Comparison of ENCODE assay signal across 1 cellular context in the genomic region with DNA sequence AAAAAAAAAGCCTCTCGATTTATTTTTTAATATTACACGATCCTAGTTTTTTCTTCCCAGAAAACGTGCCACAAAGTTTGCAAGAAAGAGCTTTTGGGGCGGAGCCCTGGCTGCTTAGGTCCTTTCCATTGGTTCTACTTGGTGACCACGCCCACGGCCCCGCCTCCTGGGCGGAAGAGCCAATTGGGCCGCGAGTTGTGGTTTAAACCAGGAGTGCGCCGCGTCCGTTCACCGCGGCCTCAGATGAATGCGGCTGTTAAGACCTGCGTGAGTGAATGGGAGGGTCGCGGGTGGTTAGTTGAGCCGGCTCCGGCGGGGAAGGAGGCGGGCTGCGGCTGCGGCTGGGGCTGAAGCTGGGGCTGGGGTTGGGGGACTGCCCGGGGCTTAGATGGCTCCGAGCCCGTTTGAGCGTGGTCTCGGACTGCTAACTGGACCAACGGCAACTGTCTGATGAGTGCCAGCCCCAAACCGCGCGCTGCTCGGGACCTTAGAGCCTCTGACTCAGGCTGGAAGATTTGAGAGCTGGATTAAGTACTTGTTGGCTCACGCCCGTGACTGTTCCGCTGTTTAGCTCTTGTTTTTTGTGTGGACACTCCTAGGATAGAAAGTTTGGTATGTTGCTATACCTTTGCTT.
TF ChIP-seq lines count a peak whose summit lies in the region.

A gene (plus strand): TSS at position 231 of the 634 bp plus-strand sequence. CDS start 458 bp downstream, outside the sequence.

TF ChIP-seq in K562, 482 proteins besides CTCF, POLR2A, EP300 and RAD21 (continued from another document and continues in another):
- peak; percentile 24 for TF ChIP-seq SP2 (IDR thresholded peaks at IDR 0.05; ENCODE audit: extremely low read depth, low read depth, low read length, poor library complexity, severe bottlenecking)
- TF ChIP-seq, protein P1, sequence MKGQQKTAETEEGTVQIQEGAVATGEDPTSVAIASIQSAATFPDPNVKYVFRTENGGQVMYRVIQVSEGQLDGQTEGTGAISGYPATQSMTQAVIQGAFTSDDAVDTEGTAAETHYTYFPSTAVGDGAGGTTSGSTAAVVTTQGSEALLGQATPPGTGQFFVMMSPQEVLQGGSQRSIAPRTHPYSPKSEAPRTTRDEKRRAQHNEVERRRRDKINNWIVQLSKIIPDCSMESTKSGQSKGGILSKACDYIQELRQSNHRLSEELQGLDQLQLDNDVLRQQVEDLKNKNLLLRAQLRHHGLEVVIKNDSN (CRISPR knock-in tag; IDR thresholded peaks at IDR 0.05) = no peak
- TF ChIP-seq, protein P2, sequence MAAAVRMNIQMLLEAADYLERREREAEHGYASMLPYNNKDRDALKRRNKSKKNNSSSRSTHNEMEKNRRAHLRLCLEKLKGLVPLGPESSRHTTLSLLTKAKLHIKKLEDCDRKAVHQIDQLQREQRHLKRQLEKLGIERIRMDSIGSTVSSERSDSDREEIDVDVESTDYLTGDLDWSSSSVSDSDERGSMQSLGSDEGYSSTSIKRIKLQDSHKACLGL (CRISPR knock-in tag; IDR thresholded peaks at IDR 0.05; ENCODE audit: borderline replicate concordance, poor library complexity, severe bottlenecking) = no peak
- no peak for TF ChIP-seq RFX5 (IDR thresholded peaks at IDR 0.05; ENCODE audit: low read depth, low read length)
- TF ChIP-seq BCOR (IDR thresholded peaks at IDR 0.05) = 0 out of 2 replicates have a peak, but pooled peaks have one; percentile 20
- TF ChIP-seq ZNF77 (CRISPR knock-in tag; IDR thresholded peaks at IDR 0.05) = no peak
- TF ChIP-seq, protein P3, sequence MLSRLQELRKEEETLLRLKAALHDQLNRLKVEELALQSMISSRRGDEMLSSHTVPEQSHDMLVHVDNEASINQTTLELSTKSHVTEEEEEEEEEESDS (CRISPR knock-in tag; IDR thresholded peaks at IDR 0.05) = no peak
- TF ChIP-seq, protein P4, sequence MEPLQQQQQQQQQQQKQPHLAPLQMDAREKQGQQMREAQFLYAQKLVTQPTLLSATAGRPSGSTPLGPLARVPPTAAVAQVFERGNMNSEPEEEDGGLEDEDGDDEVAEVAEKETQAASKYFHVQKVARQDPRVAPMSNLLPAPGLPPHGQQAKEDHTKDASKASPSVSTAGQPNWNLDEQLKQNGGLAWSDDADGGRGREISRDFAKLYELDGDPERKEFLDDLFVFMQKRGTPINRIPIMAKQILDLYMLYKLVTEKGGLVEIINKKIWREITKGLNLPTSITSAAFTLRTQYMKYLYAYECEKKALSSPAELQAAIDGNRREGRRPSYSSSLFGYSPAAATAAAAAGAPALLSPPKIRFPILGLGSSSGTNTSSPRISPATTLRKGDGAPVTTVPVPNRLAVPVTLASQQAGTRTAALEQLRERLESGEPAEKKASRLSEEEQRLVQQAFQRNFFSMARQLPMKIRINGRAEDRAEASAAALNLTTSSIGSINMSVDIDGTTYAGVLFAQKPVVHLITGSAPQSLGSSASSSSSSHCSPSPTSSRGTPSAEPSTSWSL (CRISPR knock-in tag; IDR thresholded peaks at IDR 0.05; ENCODE audit: borderline replicate concordance) = no peak
- TF ChIP-seq, protein P5, sequence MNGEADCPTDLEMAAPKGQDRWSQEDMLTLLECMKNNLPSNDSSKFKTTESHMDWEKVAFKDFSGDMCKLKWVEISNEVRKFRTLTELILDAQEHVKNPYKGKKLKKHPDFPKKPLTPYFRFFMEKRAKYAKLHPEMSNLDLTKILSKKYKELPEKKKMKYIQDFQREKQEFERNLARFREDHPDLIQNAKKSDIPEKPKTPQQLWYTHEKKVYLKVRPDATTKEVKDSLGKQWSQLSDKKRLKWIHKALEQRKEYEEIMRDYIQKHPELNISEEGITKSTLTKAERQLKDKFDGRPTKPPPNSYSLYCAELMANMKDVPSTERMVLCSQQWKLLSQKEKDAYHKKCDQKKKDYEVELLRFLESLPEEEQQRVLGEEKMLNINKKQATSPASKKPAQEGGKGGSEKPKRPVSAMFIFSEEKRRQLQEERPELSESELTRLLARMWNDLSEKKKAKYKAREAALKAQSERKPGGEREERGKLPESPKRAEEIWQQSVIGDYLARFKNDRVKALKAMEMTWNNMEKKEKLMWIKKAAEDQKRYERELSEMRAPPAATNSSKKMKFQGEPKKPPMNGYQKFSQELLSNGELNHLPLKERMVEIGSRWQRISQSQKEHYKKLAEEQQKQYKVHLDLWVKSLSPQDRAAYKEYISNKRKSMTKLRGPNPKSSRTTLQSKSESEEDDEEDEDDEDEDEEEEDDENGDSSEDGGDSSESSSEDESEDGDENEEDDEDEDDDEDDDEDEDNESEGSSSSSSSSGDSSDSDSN (IDR thresholded peaks at IDR 0.05; ENCODE audit: borderline replicate concordance in 1 of 2, low read depth in 2 of 2, low read length in 2 of 2) = no peak
- TF ChIP-seq, protein P6, sequence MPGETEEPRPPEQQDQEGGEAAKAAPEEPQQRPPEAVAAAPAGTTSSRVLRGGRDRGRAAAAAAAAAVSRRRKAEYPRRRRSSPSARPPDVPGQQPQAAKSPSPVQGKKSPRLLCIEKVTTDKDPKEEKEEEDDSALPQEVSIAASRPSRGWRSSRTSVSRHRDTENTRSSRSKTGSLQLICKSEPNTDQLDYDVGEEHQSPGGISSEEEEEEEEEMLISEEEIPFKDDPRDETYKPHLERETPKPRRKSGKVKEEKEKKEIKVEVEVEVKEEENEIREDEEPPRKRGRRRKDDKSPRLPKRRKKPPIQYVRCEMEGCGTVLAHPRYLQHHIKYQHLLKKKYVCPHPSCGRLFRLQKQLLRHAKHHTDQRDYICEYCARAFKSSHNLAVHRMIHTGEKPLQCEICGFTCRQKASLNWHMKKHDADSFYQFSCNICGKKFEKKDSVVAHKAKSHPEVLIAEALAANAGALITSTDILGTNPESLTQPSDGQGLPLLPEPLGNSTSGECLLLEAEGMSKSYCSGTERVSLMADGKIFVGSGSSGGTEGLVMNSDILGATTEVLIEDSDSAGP (CRISPR knock-in tag; IDR thresholded peaks at IDR 0.05) = no peak
- no peak for TF ChIP-seq SRSF3 (IDR thresholded peaks at IDR 0.05; ENCODE audit: insufficient read depth, low read length)
- 0 out of 2 replicates have a peak, but pooled peaks have one; percentile 74 for TF ChIP-seq CBX1 (IDR thresholded peaks at IDR 0.05; ENCODE audit: low read depth)
- TF ChIP-seq CBX3 (IDR thresholded peaks at IDR 0.05; ENCODE audit: borderline replicate concordance in 1 of 2, low read length in 2 of 2) = peak in 1 of 2 experiments; percentile 69; a peak in 1 of 3 replicates
- TF ChIP-seq, protein P7, sequence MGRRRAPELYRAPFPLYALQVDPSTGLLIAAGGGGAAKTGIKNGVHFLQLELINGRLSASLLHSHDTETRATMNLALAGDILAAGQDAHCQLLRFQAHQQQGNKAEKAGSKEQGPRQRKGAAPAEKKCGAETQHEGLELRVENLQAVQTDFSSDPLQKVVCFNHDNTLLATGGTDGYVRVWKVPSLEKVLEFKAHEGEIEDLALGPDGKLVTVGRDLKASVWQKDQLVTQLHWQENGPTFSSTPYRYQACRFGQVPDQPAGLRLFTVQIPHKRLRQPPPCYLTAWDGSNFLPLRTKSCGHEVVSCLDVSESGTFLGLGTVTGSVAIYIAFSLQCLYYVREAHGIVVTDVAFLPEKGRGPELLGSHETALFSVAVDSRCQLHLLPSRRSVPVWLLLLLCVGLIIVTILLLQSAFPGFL (CRISPR knock-in tag; IDR thresholded peaks at IDR 0.05) = no peak
- no peak for TF ChIP-seq KLF13 (tag; IDR thresholded peaks at IDR 0.05; ENCODE audit: borderline replicate concordance, low read depth)
- TF ChIP-seq POLR2AphosphoS5 (IDR thresholded peaks at IDR 0.05; ENCODE audit: control insufficient read depth, insufficient read depth, low read depth, low read length) = peak; percentile 93
- TF ChIP-seq SMAD3 (CRISPR knock-in tag; conservative IDR thresholded peaks at IDR 0.05) = no peak
- TF ChIP-seq SOX6 (IDR thresholded peaks at IDR 0.05) = no peak
- TF ChIP-seq IFI16 (CRISPR knock-in tag; IDR thresholded peaks at IDR 0.05) = no peak
- TF ChIP-seq, protein P8, sequence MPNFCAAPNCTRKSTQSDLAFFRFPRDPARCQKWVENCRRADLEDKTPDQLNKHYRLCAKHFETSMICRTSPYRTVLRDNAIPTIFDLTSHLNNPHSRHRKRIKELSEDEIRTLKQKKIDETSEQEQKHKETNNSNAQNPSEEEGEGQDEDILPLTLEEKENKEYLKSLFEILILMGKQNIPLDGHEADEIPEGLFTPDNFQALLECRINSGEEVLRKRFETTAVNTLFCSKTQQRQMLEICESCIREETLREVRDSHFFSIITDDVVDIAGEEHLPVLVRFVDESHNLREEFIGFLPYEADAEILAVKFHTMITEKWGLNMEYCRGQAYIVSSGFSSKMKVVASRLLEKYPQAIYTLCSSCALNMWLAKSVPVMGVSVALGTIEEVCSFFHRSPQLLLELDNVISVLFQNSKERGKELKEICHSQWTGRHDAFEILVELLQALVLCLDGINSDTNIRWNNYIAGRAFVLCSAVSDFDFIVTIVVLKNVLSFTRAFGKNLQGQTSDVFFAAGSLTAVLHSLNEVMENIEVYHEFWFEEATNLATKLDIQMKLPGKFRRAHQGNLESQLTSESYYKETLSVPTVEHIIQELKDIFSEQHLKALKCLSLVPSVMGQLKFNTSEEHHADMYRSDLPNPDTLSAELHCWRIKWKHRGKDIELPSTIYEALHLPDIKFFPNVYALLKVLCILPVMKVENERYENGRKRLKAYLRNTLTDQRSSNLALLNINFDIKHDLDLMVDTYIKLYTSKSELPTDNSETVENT (CRISPR knock-in tag; IDR thresholded peaks at IDR 0.05) = 0 out of 2 replicates have a peak, but pooled peaks have one; percentile 31
- TF ChIP-seq, protein P9, sequence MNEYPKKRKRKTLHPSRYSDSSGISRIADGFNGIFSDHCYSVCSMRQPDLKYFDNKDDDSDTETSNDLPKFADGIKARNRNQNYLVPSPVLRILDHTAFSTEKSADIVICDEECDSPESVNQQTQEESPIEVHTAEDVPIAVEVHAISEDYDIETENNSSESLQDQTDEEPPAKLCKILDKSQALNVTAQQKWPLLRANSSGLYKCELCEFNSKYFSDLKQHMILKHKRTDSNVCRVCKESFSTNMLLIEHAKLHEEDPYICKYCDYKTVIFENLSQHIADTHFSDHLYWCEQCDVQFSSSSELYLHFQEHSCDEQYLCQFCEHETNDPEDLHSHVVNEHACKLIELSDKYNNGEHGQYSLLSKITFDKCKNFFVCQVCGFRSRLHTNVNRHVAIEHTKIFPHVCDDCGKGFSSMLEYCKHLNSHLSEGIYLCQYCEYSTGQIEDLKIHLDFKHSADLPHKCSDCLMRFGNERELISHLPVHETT (CRISPR knock-in tag; conservative IDR thresholded peaks at IDR 0.05 in 1 of 2, IDR thresholded peaks at IDR 0.05 in 1 of 2) = no peak
- TF ChIP-seq ATF7 (IDR thresholded peaks at IDR 0.05) = 0 out of 2 replicates have a peak, but pooled peaks have one; percentile 23
- TF ChIP-seq TCF7L2 (IDR thresholded peaks at IDR 0.05; ENCODE audit: low read depth, low read length) = no peak
- TF ChIP-seq SRSF7 (optimal IDR thresholded peaks at IDR 0.05; ENCODE audit: low read depth, low read length) = no peak
- TF ChIP-seq ZNF217 (CRISPR knock-in tag; IDR thresholded peaks at IDR 0.05) = no peak
- TF ChIP-seq, protein P10, sequence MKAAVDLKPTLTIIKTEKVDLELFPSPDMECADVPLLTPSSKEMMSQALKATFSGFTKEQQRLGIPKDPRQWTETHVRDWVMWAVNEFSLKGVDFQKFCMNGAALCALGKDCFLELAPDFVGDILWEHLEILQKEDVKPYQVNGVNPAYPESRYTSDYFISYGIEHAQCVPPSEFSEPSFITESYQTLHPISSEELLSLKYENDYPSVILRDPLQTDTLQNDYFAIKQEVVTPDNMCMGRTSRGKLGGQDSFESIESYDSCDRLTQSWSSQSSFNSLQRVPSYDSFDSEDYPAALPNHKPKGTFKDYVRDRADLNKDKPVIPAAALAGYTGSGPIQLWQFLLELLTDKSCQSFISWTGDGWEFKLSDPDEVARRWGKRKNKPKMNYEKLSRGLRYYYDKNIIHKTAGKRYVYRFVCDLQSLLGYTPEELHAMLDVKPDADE (conservative IDR thresholded peaks at IDR 0.05; ENCODE audit: control insufficient read depth, low read depth, low read length) = no peak
- TF ChIP-seq ZFP30 (CRISPR knock-in tag; IDR thresholded peaks at IDR 0.05; ENCODE audit: borderline replicate concordance) = no peak
- TF ChIP-seq, protein P11, sequence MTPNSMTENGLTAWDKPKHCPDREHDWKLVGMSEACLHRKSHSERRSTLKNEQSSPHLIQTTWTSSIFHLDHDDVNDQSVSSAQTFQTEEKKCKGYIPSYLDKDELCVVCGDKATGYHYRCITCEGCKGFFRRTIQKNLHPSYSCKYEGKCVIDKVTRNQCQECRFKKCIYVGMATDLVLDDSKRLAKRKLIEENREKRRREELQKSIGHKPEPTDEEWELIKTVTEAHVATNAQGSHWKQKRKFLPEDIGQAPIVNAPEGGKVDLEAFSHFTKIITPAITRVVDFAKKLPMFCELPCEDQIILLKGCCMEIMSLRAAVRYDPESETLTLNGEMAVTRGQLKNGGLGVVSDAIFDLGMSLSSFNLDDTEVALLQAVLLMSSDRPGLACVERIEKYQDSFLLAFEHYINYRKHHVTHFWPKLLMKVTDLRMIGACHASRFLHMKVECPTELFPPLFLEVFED (CRISPR knock-in tag; conservative IDR thresholded peaks at IDR 0.05) = no peak
- TF ChIP-seq LCOR (CRISPR knock-in tag; IDR thresholded peaks at IDR 0.05) = peak; percentile 71; the same call in 1 of the 2 replicates
- TF ChIP-seq, protein P12, sequence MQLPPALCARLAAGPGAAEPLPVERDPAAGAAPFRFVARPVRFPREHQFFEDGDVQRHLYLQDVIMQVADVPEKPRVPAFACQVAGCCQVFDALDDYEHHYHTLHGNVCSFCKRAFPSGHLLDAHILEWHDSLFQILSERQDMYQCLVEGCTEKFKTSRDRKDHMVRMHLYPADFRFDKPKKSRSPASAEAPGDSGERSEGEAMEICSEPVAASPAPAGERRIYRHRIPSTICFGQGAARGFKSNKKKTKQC (CRISPR knock-in tag; IDR thresholded peaks at IDR 0.05) = 0 out of 2 replicates have a peak, but pooled peaks have one; percentile 64
- TF ChIP-seq, protein P13, sequence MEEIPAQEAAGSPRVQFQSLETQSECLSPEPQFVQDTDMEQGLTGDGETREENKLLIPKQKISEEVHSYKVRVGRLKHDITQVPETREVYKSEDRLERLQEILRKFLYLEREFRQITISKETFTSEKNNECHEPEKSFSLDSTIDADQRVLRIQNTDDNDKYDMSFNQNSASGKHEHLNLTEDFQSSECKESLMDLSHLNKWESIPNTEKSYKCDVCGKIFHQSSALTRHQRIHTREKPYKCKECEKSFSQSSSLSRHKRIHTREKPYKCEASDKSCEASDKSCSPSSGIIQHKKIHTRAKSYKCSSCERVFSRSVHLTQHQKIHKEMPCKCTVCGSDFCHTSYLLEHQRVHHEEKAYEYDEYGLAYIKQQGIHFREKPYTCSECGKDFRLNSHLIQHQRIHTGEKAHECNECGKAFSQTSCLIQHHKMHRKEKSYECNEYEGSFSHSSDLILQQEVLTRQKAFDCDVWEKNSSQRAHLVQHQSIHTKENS (CRISPR knock-in tag; IDR thresholded peaks at IDR 0.05) = no peak
- TF ChIP-seq GTF2F1 (IDR thresholded peaks at IDR 0.05; ENCODE audit: low read depth, low read length) = no peak
- peak; percentile 90 for TF ChIP-seq KDM5B (IDR thresholded peaks at IDR 0.05; ENCODE audit: insufficient replicate concordance, low read depth, low read length)
- peak; percentile 81 for TF ChIP-seq MBD2 (IDR thresholded peaks at IDR 0.05; ENCODE audit: borderline replicate concordance, low read depth)
- TF ChIP-seq ZKSCAN1 (IDR thresholded peaks at IDR 0.05; ENCODE audit: low read depth, low read length) = no peak
